ENCODE assay signal across 14 cellular contexts in genomic region chr11:70579376-70579955, GRCh38.
DNase-seq lines count a peak whose midpoint lies in the region; ATAC-seq and TF ChIP-seq lines count a peak whose summit lies in the region.
"Had no signal": no experiment of that assay in that cellular context is flagged by ENCODE, and none has a peak within 500 bp of the region (broad histone marks: within the 10 kb centered on the region; RNA-seq: fewer than 3 reads in every experiment).

No MANE protein-coding gene starts in this region.

- no peak for TF ChIP-seq CTCF in RWPE2 (IDR thresholded peaks at IDR 0.05; ENCODE audit: poor library complexity, severe bottlenecking)

- H3K4me3 ChIP-seq in RWPE2 (ENCODE audit: severe bottlenecking) = no peak overlapping the region
- H3K4me3 ChIP-seq: BLaER1 treated with 17β-estradiol and CSF1 and Interleukin-3, amounts not matched to agents 10 nM and 100 nM; GM12878 had no signal

- no peak overlapping the region for H3K27ac ChIP-seq in RWPE2 (ENCODE audit: poor library complexity, severe bottlenecking)
- H3K27ac ChIP-seq: BLaER1 treated with 17β-estradiol and CSF1 and Interleukin-3, amounts not matched to agents 10 nM and 100 nM had no signal

- no peaks in the 10 kb centered on the region for H3K27me3 ChIP-seq in RWPE2 (ENCODE audit: insufficient read depth, poor library complexity, severe bottlenecking)
- H3K27me3 ChIP-seq: BLaER1 treated with 17β-estradiol and CSF1 and Interleukin-3, amounts not matched to agents 10 nM and 100 nM had no signal

- peak; percentile 27 for DNase-seq in activated effector memory CD4-positive, alpha-beta T cell treated with anti-CD3 and anti-CD28 coated beads, Interleukin-2, amount 50 U/mL, for 16 hours
- no peak for DNase-seq in activated effector memory CD4-positive, alpha-beta T cell treated with Interleukin-2 at 50 U/mL for 16 hours
- peak; percentile 36 for DNase-seq in RWPE2 (ENCODE audit: low spot score)
- peak; percentile 49 for DNase-seq in mesenteric fat pad (ENCODE audit: low spot score)
- peak; percentile 44 for DNase-seq in sciatic nerve (ENCODE audit: low spot score)
- DNase-seq in AG08396 (ENCODE audit: low spot score) = no peak
- DNase-seq: 8988T, Calu3, DMS 273 treated with DMSO at 0.1 percent for 48 hours, DMS79 had no signal

- ATAC-seq in RWPE2 (ENCODE audit: low read depth) = no peak
- no peak for ATAC-seq in sciatic nerve
- no peak for ATAC-seq in HG03342 (IDR thresholded peaks at IDR 0.05; ENCODE audit: unreplicated experiment)
- no peak for ATAC-seq in HG03521 (IDR thresholded peaks at IDR 0.05; ENCODE audit: unreplicated experiment)
- ATAC-seq: GM12878 had no signal

- intact Hi-C loops in sciatic nerve (cut with DNase I) = no loop called here

- no peaks in the 10 kb centered on the region for H3K36me3 ChIP-seq in RWPE2 (ENCODE audit: low read depth)
- H3K36me3 ChIP-seq: BLaER1 treated with 17β-estradiol and CSF1 and Interleukin-3, amounts not matched to agents 10 nM and 100 nM had no signal

- H3K9me3 ChIP-seq in RWPE2 (ENCODE audit: severe bottlenecking) = no peaks in the 10 kb centered on the region
- H3K9me3 ChIP-seq: BLaER1 treated with 17β-estradiol and CSF1 and Interleukin-3, amounts not matched to agents 10 nM and 100 nM had no signal

- no peaks in the 10 kb centered on the region for H3K4me1 ChIP-seq in RWPE2 (ENCODE audit: insufficient read depth, poor library complexity, severe bottlenecking)

Comparison
In these comparisons a context has a peak if more than half of its experiments do, and no peak if none do; other contexts are left out.
1. DNase-seq: peak in activated effector memory CD4-positive, alpha-beta T cell treated with anti-CD3 and anti-CD28 coated beads, Interleukin-2, amount 50 U/mL, for 16 hours (single experiment), RWPE2 (single experiment), mesenteric fat pad (single experiment) and sciatic nerve (single experiment); none in activated effector memory CD4-positive, alpha-beta T cell treated with Interleukin-2 at 50 U/mL for 16 hours (single experiment) and AG08396 (single experiment).